Comparison of ENCODE assay signal across 8 cellular contexts in genomic region chr4:10457255-10457801, GRCh38. TPM values are rescaled to one million over a fixed set of nuclear protein-coding genes. Genes with fewer than 3 reads are reported as not detected.
A peak's percentile ranks its signal among the peaks of the same experiment; 100 is the strongest.
DNase-seq lines count a peak whose midpoint lies in the region; ATAC-seq and TF ChIP-seq lines count a peak whose summit lies in the region.

Gene ZNF518B, minus strand, starts transcription at chr4:10457426. Its CDS starts 11,098 bp downstream, at chr4:10446328.

- H3K4me2 ChIP-seq in PC-9, result peak within 1 kb of the TSS; percentile 57

- H3K9me2 ChIP-seq in PC-9 (ENCODE audit: insufficient read depth), result no peaks in the 10 kb centered on the region

- CTCF ChIA-PET in PC-9 (lab: Charles Lee), result no interaction called here

- TF ChIP-seq CTCF in AG10803 (conservative IDR thresholded peaks at IDR 0.05; ENCODE audit: low read length), result no peak
- TF ChIP-seq CTCF in PC-9 (conservative IDR thresholded peaks at IDR 0.05), result no peak
- no peak for TF ChIP-seq CTCF in fibroblast of villous mesenchyme (IDR thresholded peaks at IDR 0.05; ENCODE audit: insufficient read depth, low read depth, low read length)

- peak; percentile 74 for ATAC-seq in GM18907 (IDR thresholded peaks at IDR 0.05; ENCODE audit: unreplicated experiment)
- ATAC-seq in HG03103 (IDR thresholded peaks at IDR 0.05; ENCODE audit: low read depth, unreplicated experiment), result peak; percentile 66

- H3K79me2 ChIP-seq in PC-9 (ENCODE audit: low read depth), result peaks cover 3% of the 10 kb centered on the region; the same call in 1 of the 2 replicates

- H3K27ac ChIP-seq in PC-9, result no peak within 1 kb of the TSS

- DNase-seq in AG10803 (ENCODE audit: low read depth), result peak; percentile 62
- peak in 1 of 2 experiments; percentile 58 for DNase-seq in PC-9
- DNase-seq in activated effector memory CD4-positive, alpha-beta T cell treated with Interleukin-2 at 50 U/mL for 16 hours, result peak; percentile 72
- DNase-seq in fibroblast of villous mesenchyme (ENCODE audit: low read depth), result peak; percentile 64
- peak; percentile 18 for DNase-seq in stromal cell of bone marrow (ENCODE audit: low read depth)

- H3F3A ChIP-seq in PC-9 (ENCODE audit: insufficient read depth, low read depth), result no peaks in the 10 kb centered on the region

- no peaks in the 10 kb centered on the region for H3K36me3 ChIP-seq in PC-9 (ENCODE audit: low read depth)
- H3K36me3 ChIP-seq in neuron (ENCODE audit: insufficient read depth, low read length), result peaks cover 19% of the 10 kb centered on the region

- H3K4me1 ChIP-seq in PC-9 (replicated peaks; ENCODE audit: insufficient read depth) (no peaks in the 10 kb centered on the region), neuron (ENCODE audit: insufficient read depth, low read length) (peaks cover 2% of the 10 kb centered on the region)

- POLR2A ChIA-PET in PC-9 (lab: Charles Lee; ENCODE audit: unreplicated experiment), result no interaction called here

- H2AFZ ChIP-seq in PC-9 (peak within 1 kb of the TSS; percentile 69; the same call in 1 of the 2 replicates), neuron (ENCODE audit: low read depth, low read length) (peak within 1 kb of the TSS; percentile 73)

- H3K9me3 ChIP-seq in PC-9 (ENCODE audit: insufficient read depth, low read depth) (no peaks in the 10 kb centered on the region), neuron (ENCODE audit: low read length) (peaks cover 5% of the 10 kb centered on the region)

- no TSS peak for BruUV-seq in PC-9 (replicated peaks; lab: Mats Ljungman, UMichigan)

- no peaks in the 10 kb centered on the region for H4K20me1 ChIP-seq in PC-9 (ENCODE audit: insufficient read depth)

- intact Hi-C loops in PC-9 (cut with micrococcal nuclease; ENCODE audit: unreplicated experiment), result no loop called here

- H3K4me3 ChIP-seq in AG10803 (ENCODE audit: low read length), result peak within 1 kb of the TSS; percentile 65
- peak within 1 kb of the TSS; percentile 43; the same call in 1 of the 2 replicates for H3K4me3 ChIP-seq in PC-9
- H3K4me3 ChIP-seq in fibroblast of villous mesenchyme (ENCODE audit: low read depth, low read length), result peak within 1 kb of the TSS; percentile 65
- peak within 1 kb of the TSS; percentile 59 for H3K4me3 ChIP-seq in neuron (ENCODE audit: low read length)

- H3K27me3 ChIP-seq in PC-9 (ENCODE audit: insufficient read depth, low read depth) (no peaks in the 10 kb centered on the region), neuron (ENCODE audit: insufficient read depth, low read length) (peaks cover 22% of the 10 kb centered on the region)

RNA-seq across cellular contexts. Expression of gene ZNF518B, which starts in this region (rescaled TPM):
- total RNA-seq in PC-9 (2021) (6.9 and 12.3 TPM in 2 replicates), fibroblast of villous mesenchyme (30.3 and 44.0 TPM in 2 replicates)
